ENCODE assay signal across 8 cellular contexts in the genomic region with DNA sequence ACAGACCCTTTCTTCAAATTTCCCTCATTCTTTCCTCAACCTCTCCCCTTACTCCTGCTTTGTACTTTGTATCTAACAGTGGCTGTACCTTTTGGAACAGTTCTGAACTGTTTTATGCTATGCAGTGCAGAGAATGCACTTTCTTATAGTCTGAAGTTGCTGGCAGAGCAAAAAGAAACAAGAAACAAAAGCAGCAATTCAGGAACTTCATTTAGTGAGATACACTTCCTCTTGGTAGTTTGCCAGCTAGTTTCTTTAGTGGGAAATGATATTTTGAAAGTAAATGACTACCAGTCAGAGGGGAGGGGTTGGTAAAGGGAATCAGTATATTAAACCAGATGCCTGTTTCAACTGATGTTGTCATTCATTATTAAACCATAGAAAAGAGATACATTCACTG. TPM values are rescaled to one million over a fixed set of nuclear protein-coding genes. Genes with fewer than 3 reads are reported as not detected.
DNase-seq lines count a peak whose midpoint lies in the region; ATAC-seq and TF ChIP-seq lines count a peak whose summit lies in the region.

No MANE protein-coding gene starts in this region.

- no peaks in the 10 kb centered on the region for H3K27me3 Mint-ChIP-seq in activated naive CD4-positive, alpha-beta T cell treated with anti-CD3 and anti-CD28 coated beads, Interleukin-2, amount 10 ng/mL, durations not matched to agents 7 days and 5 days

- no peak for TF ChIP-seq CTCF in esophagus squamous epithelium (IDR thresholded peaks at IDR 0.05)

- CTCF ChIA-PET in activated naive CD4-positive, alpha-beta T cell treated with anti-CD3 and anti-CD28 coated beads, Interleukin-2, amount 10 ng/mL, durations not matched to agents 7 days and 5 days (lab: Charles Lee), result no interaction called here

- H3K4me3 ChIP-seq in esophagus squamous epithelium, result no peak overlapping the region

- H3K27ac ChIP-seq in esophagus squamous epithelium, result peak overlapping the region; percentile 59 to 80 (median 68)

- peak overlapping the region; percentile 95 for H3K27ac Mint-ChIP-seq in activated naive CD4-positive, alpha-beta T cell treated with anti-CD3 and anti-CD28 coated beads, Interleukin-2, amount 10 ng/mL, durations not matched to agents 7 days and 5 days

- H3K4me1 Mint-ChIP-seq in activated naive CD4-positive, alpha-beta T cell treated with anti-CD3 and anti-CD28 coated beads, Interleukin-2, amount 10 ng/mL, durations not matched to agents 7 days and 5 days, result peaks cover 70% of the 10 kb centered on the region

- H3K36me3 ChIP-seq in esophagus squamous epithelium, result no peaks in the 10 kb centered on the region

- H3K9me3 ChIP-seq in esophagus squamous epithelium, result no peaks in the 10 kb centered on the region

- H3K4me1 ChIP-seq in esophagus squamous epithelium, result peaks cover 0 to 26% (median 14%) of the 10 kb centered on the region in 3 donors

- peak in 1 of 4 donors; percentile 6 for TF ChIP-seq POLR2A in esophagus squamous epithelium (IDR thresholded peaks at IDR 0.05)

- DNase-seq in activated naive CD4-positive, alpha-beta T cell treated with anti-CD3 and anti-CD28 coated beads, Interleukin-2, amount 10 ng/mL, durations not matched to agents 7 days and 5 days, result no peak
- DNase-seq in activated naive CD4-positive, alpha-beta T cell treated with anti-CD3 and anti-CD28 coated beads, Interleukin-2, amount 50 U/mL, for 16 hours, result no peak
- DNase-seq in RPMI7951 (ENCODE audit: low read depth) (peak; percentile 67), esophagus squamous epithelium (lab: John Stamatoyannopoulos, UW) (no peak), pons (ENCODE audit: low spot score) (peak; percentile 83)
- DNase-seq in activated effector memory CD4-positive, alpha-beta T cell treated with Interleukin-2 at 50 U/mL for 16 hours, result no peak

- H3K9me3 Mint-ChIP-seq in activated naive CD4-positive, alpha-beta T cell treated with anti-CD3 and anti-CD28 coated beads, Interleukin-2, amount 10 ng/mL, durations not matched to agents 7 days and 5 days, result peaks cover under 1% of the 10 kb centered on the region

- peak overlapping the region; percentile 50 for H3K4me3 Mint-ChIP-seq in activated naive CD4-positive, alpha-beta T cell treated with anti-CD3 and anti-CD28 coated beads, Interleukin-2, amount 10 ng/mL, durations not matched to agents 7 days and 5 days

- no peaks in the 10 kb centered on the region for H3K27me3 ChIP-seq in esophagus squamous epithelium

- peaks cover 2% of the 10 kb centered on the region for H3K36me3 Mint-ChIP-seq in activated naive CD4-positive, alpha-beta T cell treated with anti-CD3 and anti-CD28 coated beads, Interleukin-2, amount 10 ng/mL, durations not matched to agents 7 days and 5 days

- intact Hi-C loops in esophagus squamous epithelium (cut with DNase I), result no loop called here

- peak; percentile 54 for ATAC-seq in HG03095 (IDR thresholded peaks at IDR 0.05; ENCODE audit: unreplicated experiment)
- ATAC-seq in HG03520 (IDR thresholded peaks at IDR 0.05; ENCODE audit: unreplicated experiment), result no peak

RNA-seq across cellular contexts. Expression of a gene that starts 55.0 kb away (rescaled TPM):
- 37.5 TPM in 2 replicates for total RNA-seq in RPMI7951 (2014; rRNA removed; shearing (Covaris generic))
- total RNA-seq in esophagus squamous epithelium, result 100 to 1,000 TPM in 1 of 4 donors, 10 to 100 TPM in 3; 36.1 to 132 (median 74.8) TPM

Comparison
In these comparisons a context has a peak if more than half of its experiments do, and no peak if none do; other contexts are left out.
1. DNase-seq: peak in RPMI7951 (single experiment) and pons (single experiment); none in activated naive CD4-positive, alpha-beta T cell treated with anti-CD3 and anti-CD28 coated beads, Interleukin-2, amount 10 ng/mL, durations not matched to agents 7 days and 5 days (single experiment), activated naive CD4-positive, alpha-beta T cell treated with anti-CD3 and anti-CD28 coated beads, Interleukin-2, amount 50 U/mL, for 16 hours (single experiment), esophagus squamous epithelium (single experiment) and activated effector memory CD4-positive, alpha-beta T cell treated with Interleukin-2 at 50 U/mL for 16 hours (single experiment).